In genomic region chr17:73319766-73320165, GRCh38 we compare ENCODE assay signal across 38 cellular contexts. TPM values are rescaled to one million over a fixed set of nuclear protein-coding genes. Genes with fewer than 3 reads are reported as not detected.
"Had no signal": no experiment of that assay in that cellular context is flagged by ENCODE, and none has a peak within 500 bp of the region (broad histone marks: within the 10 kb centered on the region; RNA-seq: fewer than 3 reads in every experiment).

No MANE protein-coding gene starts in this region.

- H3K27me3 ChIP-seq: heart right ventricle, hepatocyte, ovary, right atrium auricular region, right lobe of liver, tibial nerve, upper lobe of left lung, vagina had no signal

- H2AFZ ChIP-seq: hepatocyte had no signal

- H3K36me3 Mint-ChIP-seq: mesothelial cell of epicardium; naive B cell; natural killer cell; stimulated activated memory B cell treated with anti-CD40 and anti-IgM and Interleukin-4, amounts not matched to agents 10 μg/mL and 1 μg/mL and 100 μg/mL, for 72 hours had no signal

- H3K27ac ChIP-seq: hepatocyte, left lung, lower lobe of right lung, neutrophil, ovary, right atrium auricular region, right lobe of liver, tibial nerve, upper lobe of left lung, vagina had no signal

- H3K27ac Mint-ChIP-seq: natural killer cell; progenitor cell of endocrine pancreas; stimulated activated memory B cell treated with anti-CD40 and anti-IgM and Interleukin-4, amounts not matched to agents 10 μg/mL and 1 μg/mL and 100 μg/mL, for 72 hours; stimulated activated naive CD8-positive, alpha-beta T cell treated with anti-CD3 and anti-CD28 coated beads, Interleukin-15, amount 100 ng/mL, for 72 hours had no signal

- H3K4me3 ChIP-seq: heart right ventricle, hepatocyte, left lung, lower lobe of right lung, ovary, right atrium auricular region, right lobe of liver, smooth muscle cell, tibial nerve, upper lobe of left lung, vagina had no signal

- H3K79me2 ChIP-seq: hepatocyte had no signal

- H3K36me3 ChIP-seq: heart right ventricle, left lung, lower lobe of right lung, neutrophil, ovary, right atrium auricular region, right lobe of liver, tibial nerve, upper lobe of left lung, vagina had no signal

- H3K9me3 ChIP-seq: left lung, lower lobe of right lung, neutrophil, ovary, right atrium auricular region, right lobe of liver, upper lobe of left lung, vagina had no signal

- DNase-seq: heart right ventricle; kidney glomerular epithelial cell; left cardiac atrium; left lung; lower lobe of right lung; mammary epithelial cell; mesenchymal stem cell; naive B cell; natural killer cell; occipital lobe; ovary; right lobe of liver; stimulated activated CD4-positive, alpha-beta T cell treated with anti-CD3 and anti-CD28 coated beads, Interleukin-1b, Interleukin-23, amount 100 ng/mL, for 48 hours; stimulated activated CD4-positive, alpha-beta T cell treated with anti-CD3 and anti-CD28 coated beads, Interleukin-2, amount 100 ng/mL, for 48 hours; stimulated activated CD4-positive, alpha-beta T cell treated with anti-CD3 and anti-CD28 coated beads, Interleukin-4, amount 100 ng/mL, for 4 hours; stimulated activated CD8-positive, alpha-beta memory T cell treated with anti-CD3 and anti-CD28 coated beads, Interleukin-4, amount 100 ng/mL, for 48 hours; stimulated activated naive CD4-positive, alpha-beta T cell treated with Interleukin-2 at 50 U/mL for 16 hours; stimulated activated naive CD8-positive, alpha-beta T cell treated with anti-CD3 and anti-CD28 coated beads, Interleukin-15, amount 100 ng/mL, for 72 hours; substantia nigra; upper lobe of left lung had no signal

- ATAC-seq: heart right ventricle; left cardiac atrium; natural killer cell; right lobe of liver; stimulated activated memory B cell treated with anti-CD40 and anti-IgM and Interleukin-4, amounts not matched to agents 10 μg/mL and 1 μg/mL and 100 μg/mL, for 72 hours; stimulated activated naive CD8-positive, alpha-beta T cell treated with anti-CD3 and anti-CD28 coated beads, Interleukin-15, amount 100 ng/mL, for 72 hours had no signal

- H3K4me2 ChIP-seq: hepatocyte, smooth muscle cell had no signal

- H3K4me3 Mint-ChIP-seq: mesothelial cell of epicardium; naive B cell; natural killer cell; stimulated activated memory B cell treated with anti-CD40 and anti-IgM and Interleukin-4, amounts not matched to agents 10 μg/mL and 1 μg/mL and 100 μg/mL, for 72 hours; stimulated activated naive CD8-positive, alpha-beta T cell treated with anti-CD3 and anti-CD28 coated beads, Interleukin-15, amount 100 ng/mL, for 72 hours had no signal

- H3K4me1 ChIP-seq: left lung, lower lobe of right lung, right lobe of liver had no signal

- H3K4me1 Mint-ChIP-seq: natural killer cell; stimulated activated naive CD8-positive, alpha-beta T cell treated with anti-CD3 and anti-CD28 coated beads, Interleukin-15, amount 100 ng/mL, for 72 hours had no signal

- H3K9me3 Mint-ChIP-seq: mesothelial cell of epicardium; natural killer cell; stimulated activated memory B cell treated with anti-CD40 and anti-IgM and Interleukin-4, amounts not matched to agents 10 μg/mL and 1 μg/mL and 100 μg/mL, for 72 hours; stimulated activated naive CD8-positive, alpha-beta T cell treated with anti-CD3 and anti-CD28 coated beads, Interleukin-15, amount 100 ng/mL, for 72 hours had no signal

RNA-seq across cellular contexts. Expression of gene CPSF4L, which starts 58.1 kb away (rescaled TPM):
- total RNA-seq: heart right ventricle, hepatocyte, left cardiac atrium, left lung, liver, lower lobe of right lung, mammary epithelial cell, natural killer cell, occipital lobe, progenitor cell of endocrine pancreas, pulmonary artery endothelial cell, renal cortical epithelial cell, right atrium auricular region, right lobe of liver, skeletal muscle tissue, smooth muscle cell, temporal lobe, tibial nerve, vagina had no signal
- polyA plus RNA-seq: heart right ventricle, hepatocyte, keratinocyte, liver, mammary epithelial cell, neural cell, ovary, smooth muscle cell, thymus, urinary bladder had no signal
